In the genomic region with DNA sequence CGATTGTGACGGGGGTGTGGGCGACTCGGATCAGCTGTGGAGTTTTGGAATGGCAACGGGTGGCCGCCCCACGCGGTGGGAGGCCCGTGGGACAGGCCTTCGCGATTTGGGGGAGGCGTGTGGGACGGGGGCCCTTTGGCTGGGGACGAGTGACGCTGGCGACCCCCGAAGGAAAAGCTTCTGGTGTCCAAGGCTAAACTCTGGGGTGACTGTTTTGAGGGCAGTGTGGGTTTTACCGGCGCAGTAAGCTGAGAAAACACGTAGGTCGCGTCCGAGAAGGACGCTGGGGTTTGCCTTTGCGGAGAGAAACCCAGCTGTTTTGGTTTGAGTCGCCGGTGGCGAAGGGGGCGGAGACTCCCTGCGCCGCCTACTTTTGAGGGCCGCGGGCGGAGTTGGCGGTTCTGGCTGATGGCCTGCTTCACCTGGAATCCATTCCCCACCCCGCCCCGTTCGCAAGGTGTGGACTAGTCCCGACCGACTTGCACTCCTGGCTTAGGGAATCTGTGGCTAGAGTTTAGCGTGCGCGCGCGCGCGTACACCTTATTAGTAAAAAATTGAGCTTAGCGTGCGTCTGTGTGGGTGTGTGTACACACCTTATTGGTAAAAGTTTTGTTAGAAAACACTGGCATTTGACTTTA, we compare ENCODE assay signal across 8 cellular contexts. TPM values are rescaled to one million over a fixed set of nuclear protein-coding genes. Genes with fewer than 3 reads are reported as not detected.
DNase-seq lines count a peak whose midpoint lies in the region; ATAC-seq, FAIRE-seq and TF ChIP-seq lines count a peak whose summit lies in the region.

No MANE protein-coding gene starts in this region.

- WGBS in prostate gland = under 1% methylated on average over 49 of the region's 49 CpGs

- TF ChIP-seq CTCF in right atrium auricular region (IDR thresholded peaks at IDR 0.05) = no peak
- peak in 1 of 4 experiments; percentile 10 for TF ChIP-seq CTCF in prostate gland (IDR thresholded peaks at IDR 0.05)

- H3K27me3 ChIP-seq in right atrium auricular region (no peaks in the 10 kb centered on the region), prostate gland (replicated peaks; ENCODE audit: insufficient read depth) (no peaks in the 10 kb centered on the region)

- H3K4me3 ChIP-seq in right atrium auricular region = peak overlapping the region; percentile 91 to 98
- H3K4me3 ChIP-seq in prostate gland = peak overlapping the region; percentile 98 to 99

- H3K4me1 Mint-ChIP-seq in T-helper 1 cell treated with Interleukin-12 subunit alpha and Interleukin-12 subunit beta and Interleukin-4 antibody, amounts not matched to agents 30 μg/mL and 1 μg/mL, for 36 hours (ENCODE audit: low read depth) = peaks cover 27% of the 10 kb centered on the region

- H3K4me3 Mint-ChIP-seq in T-helper 1 cell treated with Interleukin-12 subunit alpha and Interleukin-12 subunit beta and Interleukin-4 antibody, amounts not matched to agents 30 μg/mL and 1 μg/mL, for 36 hours = peak overlapping the region; percentile 90

- no peaks in the 10 kb centered on the region for H3K36me3 ChIP-seq in right atrium auricular region
- H3K36me3 ChIP-seq in prostate gland = no peaks in the 10 kb centered on the region

- DNase-seq in NCI-H1436 (lab: John Stamatoyannopoulos, UW) (peak; percentile 79), amniotic stem cell (lab: John Stamatoyannopoulos, UW) (peak; percentile 56), right atrium auricular region (ENCODE audit: low spot score) (peak; percentile 83), prostate gland (ENCODE audit: low spot score) (peak; percentile 97), urothelium cell line (ENCODE audit: low spot score) (peak; percentile 90)

- H3K9me3 ChIP-seq in right atrium auricular region (no peaks in the 10 kb centered on the region), prostate gland (no peaks in the 10 kb centered on the region)

- H3K4me1 ChIP-seq in right atrium auricular region = peaks cover 0 to 29% of the 10 kb centered on the region in 2 donors
- no peaks in the 10 kb centered on the region for H3K4me1 ChIP-seq in prostate gland (replicated peaks)

- no peak for FAIRE-seq in urothelium cell line (lab: Jason Lieb, UNC)

- H3K27ac ChIP-seq in right atrium auricular region = peak overlapping the region; percentile 96 to 100
- H3K27ac ChIP-seq in prostate gland = peak overlapping the region; percentile 99 to 100

- peak; percentile 76 for ATAC-seq in GM18498 (IDR thresholded peaks at IDR 0.05; ENCODE audit: unreplicated experiment)
- ATAC-seq in HG02852 (IDR thresholded peaks at IDR 0.05; ENCODE audit: unreplicated experiment) = peak; percentile 72

- peak overlapping the region; percentile 94 for H3K27ac Mint-ChIP-seq in T-helper 1 cell treated with Interleukin-12 subunit alpha and Interleukin-12 subunit beta and Interleukin-4 antibody, amounts not matched to agents 30 μg/mL and 1 μg/mL, for 36 hours

- intact Hi-C loops in prostate gland (cut with DNase I) = loop anchor here (2.0 to 10.0 kb wide), 5 partner anchors 78 to 543 kb away; partner anchors contain the start of gene HIBADH

- H3K9me3 Mint-ChIP-seq in T-helper 1 cell treated with Interleukin-12 subunit alpha and Interleukin-12 subunit beta and Interleukin-4 antibody, amounts not matched to agents 30 μg/mL and 1 μg/mL, for 36 hours = no peaks in the 10 kb centered on the region

- peaks cover 3% of the 10 kb centered on the region for H3K27me3 Mint-ChIP-seq in T-helper 1 cell treated with Interleukin-12 subunit alpha and Interleukin-12 subunit beta and Interleukin-4 antibody, amounts not matched to agents 30 μg/mL and 1 μg/mL, for 36 hours (ENCODE audit: low read depth)

- peaks cover 6% of the 10 kb centered on the region for H3K36me3 Mint-ChIP-seq in T-helper 1 cell treated with Interleukin-12 subunit alpha and Interleukin-12 subunit beta and Interleukin-4 antibody, amounts not matched to agents 30 μg/mL and 1 μg/mL, for 36 hours (ENCODE audit: low read depth)

- TF ChIP-seq POLR2A in prostate gland (IDR thresholded peaks at IDR 0.05) = peak; percentile 94

RNA-seq across cellular contexts. Expression of gene TAX1BP1, which starts 0.6 kb away (rescaled TPM):
- total RNA-seq in right atrium auricular region (100 to 1,000 TPM in 1 of 2 donors, 10 to 100 TPM in 1; 90.0 to 124 TPM), prostate gland (100 to 1,000 TPM; 105 to 125 TPM)

Comparison
In these comparisons a context has a peak if more than half of its experiments do, and no peak if none do; other contexts are left out.
1. Peak in every context shown above with its lines: DNase-seq, ATAC-seq, H3K4me3 ChIP-seq and H3K27ac ChIP-seq.